ENCODE assay signal across 27 cellular contexts in the genomic region with DNA sequence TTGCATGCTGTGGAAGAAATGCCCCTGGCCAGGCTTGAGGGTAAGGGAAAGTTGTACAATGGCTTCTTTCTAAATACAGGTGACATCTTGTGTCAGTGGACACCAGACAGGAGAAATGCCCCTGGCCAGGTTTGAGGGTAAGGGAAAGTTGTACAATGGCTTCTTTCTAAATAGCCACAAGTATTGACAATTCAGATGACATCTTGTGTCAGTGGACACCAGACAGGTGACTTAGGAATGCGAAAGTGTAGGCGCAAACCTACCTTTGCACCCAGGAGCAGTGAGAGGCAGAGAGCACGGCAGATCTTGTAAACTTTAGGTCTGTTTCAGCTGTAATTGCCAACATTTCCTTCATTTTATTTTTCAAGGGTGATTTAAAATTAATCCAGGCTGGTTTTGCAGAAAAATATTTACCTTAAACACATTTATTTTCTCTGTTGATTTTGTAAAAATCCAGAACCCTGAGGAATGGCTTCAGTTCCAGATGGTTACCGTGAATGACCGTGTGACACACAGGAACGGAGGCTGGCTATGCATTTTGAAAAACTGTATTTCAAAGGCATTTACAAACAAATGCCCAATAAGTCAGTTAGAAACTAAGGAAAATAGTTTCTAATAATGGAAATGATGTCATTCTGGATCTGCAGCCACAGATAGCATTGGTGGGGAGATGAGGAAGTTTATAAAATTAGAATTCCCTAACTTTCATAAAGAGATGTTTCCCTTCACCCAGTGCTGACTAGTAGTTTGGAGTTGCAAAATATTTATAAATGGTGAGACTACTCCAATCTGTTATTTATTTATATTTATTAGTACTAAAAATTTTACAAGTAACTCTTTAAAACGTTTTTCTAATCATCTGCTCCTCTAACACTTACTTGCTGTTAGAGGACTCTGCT.
"Had no signal": no experiment of that assay in that cellular context is flagged by ENCODE, and none has a peak within 500 bp of the region (broad histone marks: within the 10 kb centered on the region; RNA-seq: fewer than 3 reads in every experiment).

No MANE protein-coding gene starts in this region.

- H3K27ac ChIP-seq: adrenal gland, body of pancreas, cardiac muscle cell, coronary artery, right atrium auricular region, SK-N-MC, spleen, testis, transverse colon had no signal

- H3K27me3 ChIP-seq: adrenal gland, body of pancreas, cardiac muscle cell, heart right ventricle, right atrium auricular region, spleen, testis, transverse colon had no signal

- H3K4me1 ChIP-seq: body of pancreas, right atrium auricular region, spleen, testis, transverse colon had no signal

- H3K27me3 Mint-ChIP-seq: activated CD8-positive, alpha-beta T cell treated with anti-CD3 and anti-CD28 coated beads for 36 hours; activated naive CD8-positive, alpha-beta T cell treated with anti-CD3 and anti-CD28 coated beads for 36 hours; memory B cell; natural killer cell treated with Interleukin-12 subunit alpha and Interleukin-12 subunit beta and Interleukin-15 and Interleukin-18, amount 100 ng/mL, for 72 hours had no signal

- H3K36me3 ChIP-seq: adrenal gland, cardiac muscle cell, right atrium auricular region, transverse colon had no signal

- H3K27ac Mint-ChIP-seq: activated CD8-positive, alpha-beta T cell treated with anti-CD3 and anti-CD28 coated beads for 36 hours; activated naive CD4-positive, alpha-beta T cell treated with anti-CD3 and anti-CD28 coated beads for 36 hours; activated naive CD8-positive, alpha-beta T cell treated with anti-CD3 and anti-CD28 coated beads for 36 hours; activated T-cell treated with anti-CD3 and anti-CD28 coated beads, Interleukin-2, amount 50 U/mL, for 72 hours; endodermal cell; memory B cell; natural killer cell treated with Interleukin-12 subunit alpha and Interleukin-12 subunit beta and Interleukin-15 and Interleukin-18, amount 100 ng/mL, for 72 hours; T-helper 1 cell treated with Interleukin-12 subunit alpha and Interleukin-12 subunit beta and Interleukin-4 antibody, amounts not matched to agents 30 μg/mL and 1 μg/mL, for 36 hours had no signal

- H3K9me3 ChIP-seq: adrenal gland, body of pancreas, right atrium auricular region, testis, transverse colon had no signal

- DNase-seq: activated CD4-positive, alpha-beta T cell treated with anti-CD3 and anti-CD28 coated beads, Interleukin-2, amount 50 U/mL, for 1 hour; activated CD4-positive, CD25-positive, alpha-beta regulatory T cell treated with anti-CD3 and anti-CD28 coated beads, Interleukin-2, amount 50 U/mL, for 72 hours; activated CD8-positive, alpha-beta T cell treated with anti-CD3 and anti-CD28 coated beads for 36 hours; activated naive CD4-positive, alpha-beta T cell treated with anti-CD3 and anti-CD28 coated beads for 36 hours; activated naive CD8-positive, alpha-beta T cell treated with anti-CD3 and anti-CD28 coated beads for 36 hours; activated T-cell treated with anti-CD3 and anti-CD28 coated beads for 4 hours; activated T-cell treated with anti-CD3 and anti-CD28 coated beads, Interleukin-2, amount 50 U/mL, for 72 hours; adrenal gland; aorta; body of pancreas; cerebellar nuclear complex; endodermal cell; foreskin fibroblast; heart right ventricle; spleen; stimulated activated naive CD8-positive, alpha-beta T cell treated with anti-CD3 and anti-CD28 coated beads, Interleukin-15, Interleukin-2, amounts not matched to agents 100 U/mL and 50 U/mL, for 24 hours; T1000; testis; transverse colon had no signal

- H3K4me3 ChIP-seq: adrenal gland, body of pancreas, cardiac muscle cell, coronary artery, heart right ventricle, right atrium auricular region, SK-N-MC, spleen, testis, transverse colon had no signal

- H3K4me1 Mint-ChIP-seq: endodermal cell, memory B cell had no signal

- ATAC-seq: activated CD8-positive, alpha-beta T cell treated with anti-CD3 and anti-CD28 coated beads for 36 hours; activated T-cell treated with anti-CD3 and anti-CD28 coated beads, Interleukin-2, amount 50 U/mL, for 72 hours; body of pancreas; esophagus mucosa; natural killer cell treated with Interleukin-12 subunit alpha and Interleukin-12 subunit beta and Interleukin-15 and Interleukin-18, amount 100 ng/mL, for 72 hours; stimulated activated naive CD8-positive, alpha-beta T cell treated with anti-CD3 and anti-CD28 coated beads, Interleukin-15, Interleukin-2, amounts not matched to agents 100 U/mL and 50 U/mL, for 24 hours had no signal

- H3K9me3 Mint-ChIP-seq: activated CD8-positive, alpha-beta T cell treated with anti-CD3 and anti-CD28 coated beads for 36 hours had no signal

- H3K4me3 Mint-ChIP-seq: activated CD8-positive, alpha-beta T cell treated with anti-CD3 and anti-CD28 coated beads for 36 hours; activated naive CD4-positive, alpha-beta T cell treated with anti-CD3 and anti-CD28 coated beads for 36 hours; activated naive CD8-positive, alpha-beta T cell treated with anti-CD3 and anti-CD28 coated beads for 36 hours; activated T-cell treated with anti-CD3 and anti-CD28 coated beads, Interleukin-2, amount 50 U/mL, for 72 hours; endodermal cell; memory B cell; natural killer cell treated with Interleukin-12 subunit alpha and Interleukin-12 subunit beta and Interleukin-15 and Interleukin-18, amount 100 ng/mL, for 72 hours; T-helper 1 cell treated with Interleukin-12 subunit alpha and Interleukin-12 subunit beta and Interleukin-4 antibody, amounts not matched to agents 30 μg/mL and 1 μg/mL, for 36 hours had no signal
